ENCODE assay signal across 16 cellular contexts in the genomic region with DNA sequence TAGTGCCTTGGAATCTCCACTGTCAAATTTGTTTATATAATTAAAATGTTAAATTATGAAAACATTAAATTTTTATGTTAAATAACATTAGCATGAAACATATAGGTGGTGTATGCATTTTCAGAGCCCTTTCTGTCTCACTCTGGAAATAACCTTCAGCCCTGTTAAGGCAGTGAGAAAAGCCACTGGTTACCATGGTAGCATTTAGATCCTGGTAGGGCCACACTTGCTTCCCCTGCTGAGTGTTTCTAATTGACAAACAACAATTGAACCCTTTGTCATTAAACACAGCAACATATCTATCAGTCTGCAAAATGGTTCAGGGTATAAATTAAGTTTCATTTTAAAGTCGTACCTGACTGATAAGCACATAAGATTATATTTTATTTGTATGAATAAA.
A peak's percentile ranks its signal among the peaks of the same experiment; 100 is the strongest.
DNase-seq lines count a peak whose midpoint lies in the region; ATAC-seq, FAIRE-seq and TF ChIP-seq lines count a peak whose summit lies in the region.
"Had no signal": no experiment of that assay in that cellular context is flagged by ENCODE, and none has a peak within 500 bp of the region (broad histone marks: within the 10 kb centered on the region; RNA-seq: fewer than 3 reads in every experiment).

No MANE protein-coding gene starts in this region.

- H3K4ac ChIP-seq in mesendoderm (ENCODE audit: low read depth, low read length), result no peak overlapping the region

- intact Hi-C loops in GM12878 (cut with micrococcal nuclease; ENCODE audit: unreplicated experiment), result no loop called here

- no peak for TF ChIP-seq CTCF in GM13977 (IDR thresholded peaks at IDR 0.05; ENCODE audit: extremely low read depth, insufficient read depth, missing control alignments)
- no peak for TF ChIP-seq CTCF in GM12878 (IDR thresholded peaks at IDR 0.05 in 2 of 3, conservative IDR thresholded peaks at IDR 0.05 in 1 of 3; ENCODE audit: control insufficient read depth in 2 of 3, extremely low read depth in 1 of 3, insufficient read depth in 1 of 3, low read depth in 3 of 3, low read length in 3 of 3)

- no peak overlapping the region for H3K4me3 ChIP-seq in HUES6 (ENCODE audit: low read depth, low read length)
- H3K4me3 ChIP-seq in GM12878, result no peak overlapping the region
- no peak overlapping the region for H3K4me3 ChIP-seq in mesendoderm (ENCODE audit: low read length)
- no peak overlapping the region for H3K4me3 ChIP-seq in HAP-1
- H3K4me3 ChIP-seq: GM23248, PC-9, SJCRH30 had no signal

- no peak overlapping the region for H2BK5ac ChIP-seq in mesendoderm (ENCODE audit: low read length)

- WGBS in GM12878 (ENCODE audit: insufficient coverage, insufficient replicate concordance, low lambda C conversion rate, missing lambda C conversion rate), result 40% methylated on average over 1 of the region's 1 CpG
- no CpG with 5 or more reads among the region's 1 CpG for WGBS in mesendoderm (ENCODE audit: extremely low coverage, insufficient coverage, low lambda C conversion rate)

- H3K27me3 ChIP-seq in HUES6 (ENCODE audit: control insufficient read depth, insufficient read depth, low read length) (no peaks in the 10 kb centered on the region; the same call in 1 of the 2 replicates), GM12878 (replicated peaks in 1 of 2; ENCODE audit: control insufficient read depth in 2 of 2, insufficient read depth in 2 of 2, low read length in 1 of 2) (no peaks in the 10 kb centered on the region), mesendoderm (ENCODE audit: insufficient read depth, low read length, poor library complexity) (no peaks in the 10 kb centered on the region), HAP-1 (ENCODE audit: low read depth) (no peaks in the 10 kb centered on the region)
- H3K27me3 ChIP-seq: SJCRH30 had no signal

- peak; percentile 71 for ATAC-seq in GM12878
- no peak for ATAC-seq in GM18861 (IDR thresholded peaks at IDR 0.05; ENCODE audit: unreplicated experiment)
- ATAC-seq: T-helper 17 cell had no signal

- TF ChIP-seq POLR2A in GM12878 (IDR thresholded peaks at IDR 0.05; ENCODE audit: low read depth, low read length), result no peak

- CTCF ChIA-PET in GM12878 (lab: Yijun Ruan, JAX), result no interaction called here

- no peak for TF ChIP-seq RAD21 in GM12878 (IDR thresholded peaks at IDR 0.05; ENCODE audit: insufficient read depth, low read depth, low read length)

- peak overlapping the region; percentile 42; the same call in 1 of the 2 replicates for H3K27ac ChIP-seq in HUES6 (ENCODE audit: low read depth, low read length)
- no peak overlapping the region for H3K27ac ChIP-seq in GM12878 (ENCODE audit: control insufficient read depth, insufficient read depth)
- H3K27ac ChIP-seq in mesendoderm (ENCODE audit: low read depth, low read length), result no peak overlapping the region
- H3K27ac ChIP-seq: GM23248, PC-9, SJCRH30 had no signal

- no peak for TF ChIP-seq EP300 in GM12878 (IDR thresholded peaks at IDR 0.05; ENCODE audit: borderline replicate concordance in 1 of 2, control insufficient read depth in 1 of 2, low read depth in 2 of 2, low read length in 2 of 2)

- H3K4me1 ChIP-seq in HUES6 (ENCODE audit: control insufficient read depth, insufficient read depth, low read length), result peaks cover 39% of the 10 kb centered on the region
- H3K4me1 ChIP-seq in GM12878 (ENCODE audit: control insufficient read depth, insufficient read depth, low read length), result no peaks in the 10 kb centered on the region
- H3K4me1 ChIP-seq in mesendoderm (ENCODE audit: control insufficient read depth, low read depth, low read length), result no peaks in the 10 kb centered on the region
- peaks cover 13% of the 10 kb centered on the region for H3K4me1 ChIP-seq in HAP-1

- RAD21 ChIA-PET in GM12878 (lab: Charles Lee; ENCODE audit: unreplicated experiment), result interaction anchor here (0.5 kb wide), 1 partner anchor 83 kb away, joined by 3 read pairs; no protein-coding TSS in a partner anchor

- H3K18ac ChIP-seq in mesendoderm (ENCODE audit: low read length), result no peak overlapping the region

- H3K36me3 ChIP-seq in HUES6 (ENCODE audit: control insufficient read depth, insufficient read depth, low read length) (peaks cover 41% of the 10 kb centered on the region), GM12878 (ENCODE audit: control insufficient read depth in 2 of 2, insufficient read depth in 2 of 2, low read length in 1 of 2) (no peaks in the 10 kb centered on the region; a peak in 1 of 4 replicates), mesendoderm (ENCODE audit: control insufficient read depth, insufficient read depth, low read length) (no peaks in the 10 kb centered on the region), HAP-1 (replicated peaks) (no peaks in the 10 kb centered on the region)
- H3K36me3 ChIP-seq: SJCRH30 had no signal

- H3K4me2 ChIP-seq in GM12878 (ENCODE audit: control insufficient read depth, insufficient read depth) (no peak overlapping the region), mesendoderm (ENCODE audit: low read length) (no peak overlapping the region)
- H3K4me2 ChIP-seq: PC-9 had no signal

- no peaks in the 10 kb centered on the region for H3K9me3 ChIP-seq in HUES6 (ENCODE audit: control insufficient read depth, insufficient read depth, low read depth, low read length)
- no peaks in the 10 kb centered on the region for H3K9me3 ChIP-seq in GM12878 (replicated peaks; ENCODE audit: control insufficient read depth, insufficient read depth, low read length)
- no peaks in the 10 kb centered on the region for H3K9me3 ChIP-seq in HAP-1
- H3K9me3 ChIP-seq: SJCRH30 had no signal

- POLR2A ChIA-PET in GM12878 (lab: Charles Lee), result no interaction called here

- H2BK15ac ChIP-seq in mesendoderm (replicated peaks; ENCODE audit: low read depth), result no peak overlapping the region

- H4K5ac ChIP-seq in mesendoderm (ENCODE audit: low read length), result no peak overlapping the region

- no peak overlapping the region for H3K56ac ChIP-seq in mesendoderm (ENCODE audit: low read length)

- no TSS peak for BruUV-seq in GM12878 (replicated peaks; lab: Mats Ljungman, UMichigan)

- no peak for FAIRE-seq in GM12878 (lab: Jason Lieb, UNC)

- no peak overlapping the region for H2AK5ac ChIP-seq in mesendoderm (ENCODE audit: low read length)

- no peaks in the 10 kb centered on the region for H3K79me2 ChIP-seq in GM12878 (ENCODE audit: control insufficient read depth, insufficient read depth, low read length)
- H3K79me2 ChIP-seq in mesendoderm (ENCODE audit: control insufficient read depth, insufficient read depth, low read length), result no peaks in the 10 kb centered on the region

- no peak overlapping the region for H2AFZ ChIP-seq in GM12878 (ENCODE audit: control insufficient read depth, low read depth, low read length)
- H2AFZ ChIP-seq: GM23248, PC-9 had no signal

- H3K9ac ChIP-seq in HUES6 (ENCODE audit: low read length), result no peak overlapping the region
- no peak overlapping the region for H3K9ac ChIP-seq in GM12878 (ENCODE audit: control insufficient read depth, insufficient read depth, low read length)
- no peak overlapping the region for H3K9ac ChIP-seq in mesendoderm (ENCODE audit: low read length)
- H3K9ac ChIP-seq: GM23248 had no signal

- SMC1A ChIA-PET in GM12878 (lab: Charles Lee; ENCODE audit: uncharacterized antibody, unreplicated experiment), result no interaction called here

- peak; percentile 12 for DNase-seq in GM13977 (ENCODE audit: low spot score)
- DNase-seq in GM12878 (ENCODE audit: low read depth, low spot score), result no peak
- peak; percentile 38 for DNase-seq in mesendoderm
- no peak for DNase-seq in NCI-H2029 (lab: John Stamatoyannopoulos, UW)
- DNase-seq in HAP-1 (ENCODE audit: low spot score in 2 of 2), result no peak
- DNase-seq: Calu3, DMS79, GM23248, NCI-H1436, NCI-H2081 treated with DMSO at 0.1 percent for 48 hours, NCI-H774, PC-9, SJCRH30, T-helper 17 cell had no signal

- H4K20me1 ChIP-seq in GM12878 (ENCODE audit: control insufficient read depth, insufficient read depth), result no peaks in the 10 kb centered on the region

- H3K23ac ChIP-seq in mesendoderm (ENCODE audit: low read length), result no peak overlapping the region

- no peak overlapping the region for H4K8ac ChIP-seq in mesendoderm (ENCODE audit: low read depth, low read length)

- no peaks in the 10 kb centered on the region for H3K79me1 ChIP-seq in mesendoderm (ENCODE audit: low read length)

- no peak overlapping the region for H2BK120ac ChIP-seq in mesendoderm (ENCODE audit: low read depth, low read length)

- in situ Hi-C loops in GM13977 (cut with MboI; ENCODE audit: low pct_unique_long_range_greater_than_20kb, low sequenced_read_pairs, unreplicated experiment), result no loop called here
- in situ Hi-C loops in GM12878 (cut with MboI), result no loop called here
- in situ Hi-C loops in HAP-1 (cut with MboI; ENCODE audit: low sequenced_read_pairs), result no loop called here

TF ChIP-seq in GM12878, 131 proteins besides CTCF, POLR2A, EP300 and RAD21:
- TF ChIP-seq ZSCAN29 (IDR thresholded peaks at IDR 0.05), result no peak
- no peak for TF ChIP-seq NR2C2 (IDR thresholded peaks at IDR 0.05; ENCODE audit: borderline replicate concordance, control insufficient read depth, insufficient read length, low read depth)
- TF ChIP-seq STAT1 (conservative IDR thresholded peaks at IDR 0.05), result no peak
- no peak for TF ChIP-seq MTA3 (IDR thresholded peaks at IDR 0.05; ENCODE audit: borderline replicate concordance, low read length)
TF ChIP-seq in GM12878: peak in this region for 0.

Comparison
In these comparisons a context has a peak if more than half of its experiments do, and no peak if none do; other contexts are left out.
1. DNase-seq: peak in GM13977 (single experiment) and mesendoderm (single experiment); none in GM12878 (single experiment), NCI-H2029 (single experiment) and HAP-1 (0 of 2).